8 cellular contexts compared by ENCODE assay signal in genomic region chr14:59482120-59482434, GRCh38. TPM values are rescaled to one million over a fixed set of nuclear protein-coding genes. Genes with fewer than 3 reads are reported as not detected.
DNase-seq lines count a peak whose midpoint lies in the region; ATAC-seq and TF ChIP-seq lines count a peak whose summit lies in the region.

No MANE protein-coding gene starts in this region.

- H2AFZ ChIP-seq in OCI-LY7 (ENCODE audit: low read length) = no peak overlapping the region

- peak overlapping the region; percentile 96 for H3K4me3 Mint-ChIP-seq in CD8-positive, alpha-beta T cell
- H3K4me3 Mint-ChIP-seq in osteocyte (ENCODE audit: unreplicated experiment) = peak overlapping the region; percentile 93

- H3K79me2 ChIP-seq in OCI-LY7 (ENCODE audit: insufficient read depth, low read depth, low read length) = peaks cover 36% of the 10 kb centered on the region; the same call in 1 of the 2 replicates

- ATAC-seq in CD8-positive, alpha-beta T cell = no peak
- ATAC-seq in HG02588 (IDR thresholded peaks at IDR 0.05; ENCODE audit: unreplicated experiment) (no peak), esophagus mucosa (no peak)

- peak overlapping the region; percentile 100 for H3K4me2 ChIP-seq in OCI-LY7 (ENCODE audit: low read length)

- BruUV-seq in OCI-LY7 (replicated peaks; lab: Mats Ljungman, UMichigan) = no TSS peak

- DNase-seq in CD8-positive, alpha-beta T cell = no peak
- DNase-seq in OCI-LY7 (ENCODE audit: low spot score) (no peak), coronary artery (ENCODE audit: low spot score) (no peak), osteocyte (ENCODE audit: extremely low spot score, unreplicated experiment) (no peak), NCI-H345 (lab: John Stamatoyannopoulos, UW) (no peak), kidney glomerular epithelial cell (lab: John Stamatoyannopoulos, UW) (no peak)

- no peak overlapping the region for H3K4me3 ChIP-seq in CD8-positive, alpha-beta T cell (ENCODE audit: low read depth, low read length)
- peak overlapping the region; percentile 87 for H3K4me3 ChIP-seq in OCI-LY7 (ENCODE audit: low read depth, low read length, poor library complexity, severe bottlenecking)
- peak overlapping the region; percentile 94 for H3K4me3 ChIP-seq in coronary artery

- intact Hi-C loops in CD8-positive, alpha-beta T cell (cut with DNase I, micrococcal nuclease) = loop anchor here (5.0 to 10.0 kb wide), 8 partner anchors 480 to 1500 kb away; partner anchors contain the start of genes MNAT1 (in 2 of the 2), DHRS7 (in 1 of the 2), SLC38A6 (in 1 of the 2) and TRMT5 (in 1 of the 2)
- intact Hi-C loops in OCI-LY7 (cut with micrococcal nuclease; ENCODE audit: unreplicated experiment) = loop anchor here (5.0 to 10.0 kb wide), 3 partner anchors 125 to 863 kb away; no protein-coding TSS in a partner anchor

- no peaks in the 10 kb centered on the region for H3K9me3 ChIP-seq in CD8-positive, alpha-beta T cell (ENCODE audit: low read length)
- H3K9me3 ChIP-seq in OCI-LY7 (ENCODE audit: low read length) = no peaks in the 10 kb centered on the region

- no peak overlapping the region for H3K27ac Mint-ChIP-seq in CD8-positive, alpha-beta T cell
- peak overlapping the region; percentile 96 for H3K27ac Mint-ChIP-seq in osteocyte (ENCODE audit: unreplicated experiment)

- peaks cover 46% of the 10 kb centered on the region for H3K4me1 ChIP-seq in CD8-positive, alpha-beta T cell (ENCODE audit: insufficient read depth, low read length)
- peaks cover 38% of the 10 kb centered on the region for H3K4me1 ChIP-seq in OCI-LY7 (ENCODE audit: insufficient read depth, low read length, poor library complexity, severe bottlenecking)

- peaks cover 70% of the 10 kb centered on the region for H3K4me1 Mint-ChIP-seq in CD8-positive, alpha-beta T cell (ENCODE audit: low read depth)
- H3K4me1 Mint-ChIP-seq in osteocyte (ENCODE audit: unreplicated experiment) = peaks cover 53% of the 10 kb centered on the region

- no peaks in the 10 kb centered on the region for H3K36me3 ChIP-seq in CD8-positive, alpha-beta T cell (ENCODE audit: insufficient read depth, low read length)
- H3K36me3 ChIP-seq in OCI-LY7 (ENCODE audit: insufficient read depth, low read length) = peaks cover 11% of the 10 kb centered on the region

- no peak for TF ChIP-seq CTCF in CD8-positive, alpha-beta T cell (IDR thresholded peaks at IDR 0.05)
- TF ChIP-seq CTCF in OCI-LY7 (conservative IDR thresholded peaks at IDR 0.05; ENCODE audit: low read length) (no peak), coronary artery (IDR thresholded peaks at IDR 0.05) (no peak), osteocyte (IDR thresholded peaks at IDR 0.05) (no peak)

- H3K27me3 Mint-ChIP-seq in CD8-positive, alpha-beta T cell (ENCODE audit: low read depth) = no peaks in the 10 kb centered on the region
- H3K27me3 Mint-ChIP-seq in osteocyte (ENCODE audit: unreplicated experiment) = no peaks in the 10 kb centered on the region

- peaks cover 10% of the 10 kb centered on the region for H4K20me1 ChIP-seq in OCI-LY7 (ENCODE audit: insufficient read depth, low read length)

- H3K36me3 Mint-ChIP-seq in CD8-positive, alpha-beta T cell = peaks cover 12% of the 10 kb centered on the region
- H3K36me3 Mint-ChIP-seq in osteocyte (ENCODE audit: unreplicated experiment) = peaks cover 19% of the 10 kb centered on the region

- H3K9me2 ChIP-seq in OCI-LY7 (ENCODE audit: insufficient read depth, low read length) = no peaks in the 10 kb centered on the region

- POLR2A ChIA-PET in CD8-positive, alpha-beta T cell (lab: Charles Lee) = no interaction called here
- POLR2A ChIA-PET in OCI-LY7 (lab: Charles Lee) = interaction anchor here (1.1 kb wide), 1 partner anchor 10 kb away, joined by 4 read pairs; no protein-coding TSS in a partner anchor

- no peak overlapping the region for H3K27ac ChIP-seq in CD8-positive, alpha-beta T cell (ENCODE audit: low read depth, low read length)
- H3K27ac ChIP-seq in OCI-LY7 (ENCODE audit: low read depth, low read length, poor library complexity, severe bottlenecking) (no peak overlapping the region), coronary artery (peak overlapping the region; percentile 96)

- CTCF ChIA-PET in CD8-positive, alpha-beta T cell (lab: Charles Lee) = no interaction called here
- CTCF ChIA-PET in OCI-LY7 (lab: Charles Lee; ENCODE audit: unreplicated experiment) = no interaction called here

- H3K27me3 ChIP-seq in CD8-positive, alpha-beta T cell (ENCODE audit: insufficient read depth, low read length) = no peaks in the 10 kb centered on the region

- H3K9me3 Mint-ChIP-seq in CD8-positive, alpha-beta T cell = no peaks in the 10 kb centered on the region
- H3K9me3 Mint-ChIP-seq in osteocyte (ENCODE audit: unreplicated experiment) = no peaks in the 10 kb centered on the region

RNA-seq across cellular contexts. Expression of gene L3HYPDH, which starts 2.1 kb away (rescaled TPM):
- total RNA-seq in CD8-positive, alpha-beta T cell = 1 to 10 TPM; 8.4 to 8.7 TPM
- total RNA-seq in OCI-LY7 (2014; rRNA removed; shearing (Covaris generic)) = 43.2 and 43.5 TPM in 2 replicates
- total RNA-seq in OCI-LY7 (2022) (36.6 TPM in 2 replicates), osteocyte (31.9 and 32.2 TPM in 2 replicates), esophagus mucosa (11.5 TPM)

RNA-seq across cellular contexts. Expression of gene JKAMP, which starts 2.2 kb away (rescaled TPM):
- 10 to 100 TPM in 1 of 2 experiments, 1 to 10 TPM in 1; 9.1 to 10.5 TPM for total RNA-seq in CD8-positive, alpha-beta T cell
- total RNA-seq in OCI-LY7 (2014; rRNA removed; shearing (Covaris generic)) = 19.7 and 24.9 TPM in 2 replicates
- total RNA-seq in OCI-LY7 (2022) (21.1 and 26.4 TPM in 2 replicates), osteocyte (47.6 and 53.4 TPM in 2 replicates), esophagus mucosa (14.6 TPM)

RNA-seq across cellular contexts. Expression of gene GPR135, which starts 16.9 kb away (rescaled TPM):
- total RNA-seq in CD8-positive, alpha-beta T cell = under 1 TPM; 0.64 to 0.76 TPM
- total RNA-seq in OCI-LY7 (2014; rRNA removed; shearing (Covaris generic)) = 4.8 and 6.5 TPM in 2 replicates
- total RNA-seq in OCI-LY7 (2022) = 10.7 and 10.9 TPM in 2 replicates
- total RNA-seq in osteocyte = 3.5 and 3.6 TPM in 2 replicates
- total RNA-seq in esophagus mucosa = 0.56 TPM

Comparison
In these comparisons a context has a peak if more than half of its experiments do, and no peak if none do; other contexts are left out.
1. H3K27ac ChIP-seq: peak in coronary artery (2 of 2); none in CD8-positive, alpha-beta T cell (single experiment) and OCI-LY7 (single experiment).